In genomic region chr1:201456499-201457309, GRCh38 we compare ENCODE assay signal across 8 cellular contexts. TPM values are rescaled to one million over a fixed set of nuclear protein-coding genes. Genes with fewer than 3 reads are reported as not detected.
DNase-seq lines count a peak whose midpoint lies in the region; ATAC-seq lines count a peak whose summit lies in the region.

No MANE protein-coding gene starts in this region.

- H3K9me3 ChIP-seq in skeletal muscle satellite cell (replicated peaks; ENCODE audit: low read length), result no peaks in the 10 kb centered on the region

- H3K4me2 ChIP-seq in skeletal muscle satellite cell (ENCODE audit: low read length), result peak overlapping the region; percentile 71

- DNase-seq in SW480 (ENCODE audit: low spot score) (peak; percentile 70), globus pallidus (ENCODE audit: low spot score) (peak; percentile 54), T-helper 2 cell (no peak), NCI-H748 (lab: John Stamatoyannopoulos, UW; ENCODE audit: unreplicated experiment) (no peak)

- peak overlapping the region; percentile 72 for H3K9ac ChIP-seq in skeletal muscle satellite cell (ENCODE audit: low read depth, low read length)

- ATAC-seq in GM19395 (IDR thresholded peaks at IDR 0.05; ENCODE audit: unreplicated experiment) (peak; percentile 66), HG03342 (IDR thresholded peaks at IDR 0.05; ENCODE audit: unreplicated experiment) (no peak), GM21381 (IDR thresholded peaks at IDR 0.05; ENCODE audit: unreplicated experiment) (no peak)

- H3K36me3 ChIP-seq in skeletal muscle satellite cell (ENCODE audit: insufficient read depth, low read length), result no peaks in the 10 kb centered on the region

- H3K27me3 ChIP-seq in skeletal muscle satellite cell (ENCODE audit: control insufficient read depth, insufficient read depth, low read length), result no peaks in the 10 kb centered on the region

- H3K4me3 ChIP-seq in skeletal muscle satellite cell (ENCODE audit: low read length), result peak overlapping the region; percentile 26

- peaks cover 80% of the 10 kb centered on the region for H3K4me1 ChIP-seq in skeletal muscle satellite cell (ENCODE audit: control insufficient read depth, insufficient read depth, low read length)

RNA-seq across cellular contexts. Expression of gene PHLDA3, which starts 12.3 kb away (rescaled TPM):
- 43.2 and 47.4 TPM in 2 replicates for total RNA-seq in skeletal muscle satellite cell (2012; rRNA removed)

RNA-seq across cellular contexts. Expression of gene TNNI1, which starts 35.2 kb away (rescaled TPM):
- total RNA-seq in skeletal muscle satellite cell (2012; rRNA removed), result 1.3 and 175 TPM in 2 replicates

RNA-seq across cellular contexts. Expression of gene CSRP1, which starts 50.2 kb away (rescaled TPM):
- 169 and 175 TPM in 2 replicates for total RNA-seq in skeletal muscle satellite cell (2012; rRNA removed)

RNA-seq across cellular contexts. Expression of gene LAD1, which starts 57.6 kb away (rescaled TPM):
- total RNA-seq in skeletal muscle satellite cell (2012; rRNA removed), result 0.22 and 0.51 TPM in 2 replicates

Comparison
In these comparisons a context has a peak if more than half of its experiments do, and no peak if none do; other contexts are left out.
1. DNase-seq: peak in SW480 (single experiment) and globus pallidus (single experiment); none in T-helper 2 cell (0 of 5) and NCI-H748 (single experiment).